Comparison of ENCODE assay signal across 2 cellular contexts in the genomic region with DNA sequence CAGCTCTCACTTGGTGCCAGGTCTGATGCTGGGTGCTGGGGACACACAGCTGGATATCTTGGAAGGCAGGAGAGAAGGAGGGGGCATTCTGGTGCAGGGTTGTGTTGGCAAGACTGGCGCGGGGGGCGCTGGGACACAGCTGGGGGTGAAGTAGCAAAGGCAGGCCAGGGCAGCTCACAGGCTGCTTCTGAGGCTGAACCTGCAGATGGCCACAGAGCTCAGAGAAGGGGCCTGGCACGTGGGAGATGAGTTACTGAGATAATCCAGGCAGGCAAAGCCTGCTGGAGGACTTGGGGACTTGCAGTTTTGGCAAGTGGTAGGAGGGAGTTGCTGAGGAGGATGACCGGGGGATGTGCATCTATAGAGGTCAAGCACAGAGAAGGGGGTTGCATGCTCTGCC.
TF ChIP-seq lines count a peak whose summit lies in the region.

No MANE protein-coding gene starts in this region.

TF ChIP-seq in HEK293, 187 proteins besides CTCF, POLR2A, EP300 and RAD21:
- TF ChIP-seq ZNF792 (tag by site-specific recombination; IDR thresholded peaks at IDR 0.05), result no peak
- no peak for TF ChIP-seq ZNF202 (tag by site-specific recombination; IDR thresholded peaks at IDR 0.05; ENCODE audit: borderline replicate concordance)
- TF ChIP-seq ZNF341 (tag by site-specific recombination; IDR thresholded peaks at IDR 0.05; ENCODE audit: low read depth), result no peak
- no peak for TF ChIP-seq ZNF274 (IDR thresholded peaks at IDR 0.05; ENCODE audit: low read length)
- no peak for TF ChIP-seq ZNF274 (tag by site-specific recombination; IDR thresholded peaks at IDR 0.05; ENCODE audit: borderline replicate concordance)
- no peak for TF ChIP-seq ZNF18 (tag by site-specific recombination; IDR thresholded peaks at IDR 0.05)
- TF ChIP-seq ZNF404 (tag by site-specific recombination; IDR thresholded peaks at IDR 0.05), result no peak
- no peak for TF ChIP-seq ZNF266 (tag by site-specific recombination; IDR thresholded peaks at IDR 0.05; ENCODE audit: low read depth)
- no peak for TF ChIP-seq ZNF354C (tag by site-specific recombination; IDR thresholded peaks at IDR 0.05; ENCODE audit: borderline replicate concordance, low read depth)
- TF ChIP-seq PRDM10 (tag by site-specific recombination; IDR thresholded peaks at IDR 0.05), result no peak
- TF ChIP-seq YY1 (tag by site-specific recombination; IDR thresholded peaks at IDR 0.05), result no peak
- no peak for TF ChIP-seq ZNF155 (tag by site-specific recombination; IDR thresholded peaks at IDR 0.05)
- no peak for TF ChIP-seq ZNF645 (tag by site-specific recombination; IDR thresholded peaks at IDR 0.05)

TF ChIP-seq in WTC11, 78 proteins besides CTCF, POLR2A, EP300 and RAD21:
- no peak for TF ChIP-seq ZNF671 (CRISPR knock-in tag; IDR thresholded peaks at IDR 0.05)
- no peak for TF ChIP-seq SOX15 (CRISPR knock-in tag; IDR thresholded peaks at IDR 0.05)
